Comparison of ENCODE assay signal across 24 cellular contexts in the genomic region with DNA sequence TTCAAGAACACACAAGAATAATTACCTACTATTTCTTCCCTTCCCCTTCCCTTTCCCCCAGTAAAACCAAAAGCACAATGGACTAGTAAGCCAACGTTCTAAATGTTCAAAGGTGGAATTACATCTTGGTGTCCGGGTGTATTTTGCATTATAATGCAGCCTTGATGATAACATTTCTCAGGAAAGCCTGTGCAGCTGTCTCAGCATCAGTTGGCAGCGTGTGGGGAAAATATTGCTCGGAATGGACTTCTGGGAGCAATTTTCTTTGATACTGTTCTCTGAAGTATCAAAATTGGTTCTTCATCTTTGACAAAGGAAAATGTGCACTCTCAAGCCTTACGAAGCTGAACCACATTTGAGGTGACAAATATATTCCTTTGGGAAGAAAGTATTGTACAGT.
"Had no signal": no experiment of that assay in that cellular context is flagged by ENCODE, and none has a peak within 500 bp of the region (broad histone marks: within the 10 kb centered on the region; RNA-seq: fewer than 3 reads in every experiment).

No MANE protein-coding gene starts in this region.

- H3K4me3 ChIP-seq: colonic mucosa, coronary artery, dorsolateral prefrontal cortex, esophagus muscularis mucosa, esophagus squamous epithelium, gastrocnemius medialis, gastroesophageal sphincter, heart left ventricle, heart right ventricle had no signal

- DNase-seq: colonic mucosa; cortex of kidney; dermis blood vessel endothelial cell; dorsolateral prefrontal cortex; effector CD4-positive, alpha-beta T cell; effector CD8-positive, alpha-beta T cell; effector memory CD4-positive, alpha-beta T cell; endodermal cell; erythroblast; esophagus squamous epithelium; foreskin fibroblast; foreskin keratinocyte; foreskin melanocyte; gastrocnemius medialis; glutamatergic neuron; head of caudate nucleus; heart left ventricle; heart right ventricle had no signal

- H3K27ac Mint-ChIP-seq: dendritic cell treated with granulocyte-macrophage colony-stimulating factor and Interleukin-4, amounts not matched to agents 40 ng/mL and 50 ng/mL, for 4 days; endodermal cell had no signal

- H3K27me3 ChIP-seq: colonic mucosa, esophagus muscularis mucosa, esophagus squamous epithelium, foreskin keratinocyte, gastrocnemius medialis, gastroesophageal sphincter had no signal

- H3K36me3 ChIP-seq: colonic mucosa, esophagus muscularis mucosa, esophagus squamous epithelium, gastroesophageal sphincter, heart left ventricle, heart right ventricle had no signal

- H3K9me3 ChIP-seq: colonic mucosa, esophagus muscularis mucosa, esophagus squamous epithelium, gastrocnemius medialis, gastroesophageal sphincter, heart left ventricle, heart right ventricle had no signal

- H3K4me3 Mint-ChIP-seq: dendritic cell treated with granulocyte-macrophage colony-stimulating factor and Interleukin-4, amounts not matched to agents 40 ng/mL and 50 ng/mL, for 4 days; endodermal cell had no signal

- H3K27me3 Mint-ChIP-seq: dendritic cell treated with granulocyte-macrophage colony-stimulating factor and Interleukin-4, amounts not matched to agents 40 ng/mL and 50 ng/mL, for 4 days had no signal

- H3K27ac ChIP-seq: colonic mucosa, coronary artery, dorsolateral prefrontal cortex, epithelial cell of prostate, esophagus muscularis mucosa, esophagus squamous epithelium, foreskin keratinocyte, gastrocnemius medialis, gastroesophageal sphincter, heart left ventricle, heart right ventricle had no signal

- ATAC-seq: esophagus mucosa, foreskin keratinocyte, gastrocnemius medialis, gastroesophageal sphincter, heart left ventricle, heart right ventricle had no signal

- H3K4me1 ChIP-seq: colonic mucosa, esophagus muscularis mucosa, esophagus squamous epithelium, foreskin keratinocyte, gastrocnemius medialis, gastroesophageal sphincter, heart left ventricle, heart right ventricle had no signal

- H3K9me3 Mint-ChIP-seq: dendritic cell treated with granulocyte-macrophage colony-stimulating factor and Interleukin-4, amounts not matched to agents 40 ng/mL and 50 ng/mL, for 4 days; endodermal cell had no signal
